8 cellular contexts compared by ENCODE assay signal in the genomic region with DNA sequence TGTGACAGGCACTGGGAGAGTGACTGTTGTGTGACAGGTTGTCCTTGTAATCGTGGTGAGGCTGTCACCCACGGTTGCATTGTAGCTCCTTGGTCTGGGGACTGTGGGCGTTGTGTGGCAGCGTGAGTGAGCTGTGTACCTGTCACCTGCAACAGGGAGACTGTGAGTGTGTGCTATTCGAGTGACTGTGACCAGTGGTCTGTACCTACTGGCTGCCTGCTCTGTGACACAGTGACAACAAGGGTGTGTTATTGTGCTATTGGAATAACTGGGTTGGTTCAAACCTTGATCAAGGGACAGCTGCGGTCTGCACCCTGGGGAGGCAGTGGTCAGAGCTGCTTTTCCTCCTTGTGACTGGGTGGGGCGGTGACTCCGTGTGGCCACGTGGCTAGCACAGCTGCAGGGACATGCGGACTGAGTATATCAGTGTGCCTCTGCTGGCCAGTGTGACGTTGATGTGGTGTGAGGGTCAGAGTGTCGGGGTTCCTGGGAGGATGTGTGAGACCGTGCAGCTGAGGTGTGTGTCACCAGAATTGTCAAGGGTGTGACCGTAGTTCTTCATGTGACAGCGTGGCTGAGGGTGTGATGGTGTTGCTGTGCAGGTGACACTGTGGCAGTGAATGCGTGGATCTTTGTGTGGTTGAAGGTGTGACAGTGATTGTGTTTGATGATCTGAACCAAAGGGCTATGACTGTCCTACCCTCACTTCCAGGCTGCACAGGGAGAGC. TPM values are rescaled to one million over a fixed set of nuclear protein-coding genes. Genes with fewer than 3 reads are reported as not detected.
DNase-seq lines count a peak whose midpoint lies in the region; ATAC-seq and TF ChIP-seq lines count a peak whose summit lies in the region.

No MANE protein-coding gene starts in this region.

- peak overlapping the region in 2 of 3 donors; percentile 11 to 83 for H3K27ac Mint-ChIP-seq in CD4-positive, CD25-positive, alpha-beta regulatory T cell
- peak overlapping the region; percentile 15 for H3K27ac Mint-ChIP-seq in endothelial cell (ENCODE audit: unreplicated experiment)

- no peak for TF ChIP-seq CTCF in endothelial cell (IDR thresholded peaks at IDR 0.05; ENCODE audit: unreplicated experiment)

- H3K27me3 ChIP-seq in CD4-positive, CD25-positive, alpha-beta regulatory T cell (ENCODE audit: control insufficient read depth, insufficient read depth, low read length), result no peaks in the 10 kb centered on the region

- H3K4me3 Mint-ChIP-seq in CD4-positive, CD25-positive, alpha-beta regulatory T cell, result peak overlapping the region in 1 of 4 donors; percentile 38
- H3K4me3 Mint-ChIP-seq in endothelial cell (ENCODE audit: unreplicated experiment), result peak overlapping the region; percentile 22

- peaks cover 0 to 2% (median 0%) of the 10 kb centered on the region in 4 donors for H3K4me1 Mint-ChIP-seq in CD4-positive, CD25-positive, alpha-beta regulatory T cell
- H3K4me1 Mint-ChIP-seq in endothelial cell (ENCODE audit: unreplicated experiment), result peaks cover 5% of the 10 kb centered on the region

- H3K9me3 ChIP-seq in CD4-positive, CD25-positive, alpha-beta regulatory T cell (ENCODE audit: control insufficient read depth in 2 of 2, low read length in 2 of 2), result no peaks in the 10 kb centered on the region

- H3K36me3 Mint-ChIP-seq in CD4-positive, CD25-positive, alpha-beta regulatory T cell, result no peaks in the 10 kb centered on the region
- H3K36me3 Mint-ChIP-seq in endothelial cell (ENCODE audit: low read depth, unreplicated experiment), result no peaks in the 10 kb centered on the region

- ATAC-seq in CD4-positive, CD25-positive, alpha-beta regulatory T cell (ENCODE audit: low read depth in 2 of 2), result no peak

- H3K9me3 Mint-ChIP-seq in CD4-positive, CD25-positive, alpha-beta regulatory T cell, result no peaks in the 10 kb centered on the region
- no peaks in the 10 kb centered on the region for H3K9me3 Mint-ChIP-seq in endothelial cell (ENCODE audit: unreplicated experiment)

- no peak for DNase-seq in CD4-positive, CD25-positive, alpha-beta regulatory T cell
- DNase-seq in LoVo (ENCODE audit: low spot score) (peak; percentile 83), endothelial cell (ENCODE audit: low spot score) (no peak), nucleus accumbens (lab: John Stamatoyannopoulos, UW) (peak in 53 of 56 donors; percentile 40 to 92 (median 80)), AML-193 (lab: John Stamatoyannopoulos, UW) (no peak), SIG-M5 treated with dmso at 0.1 percent for 504 hours (lab: John Stamatoyannopoulos, UW; ENCODE audit: unreplicated experiment) (no peak), NCI-H226 (no peak), GDM1 (lab: John Stamatoyannopoulos, UW) (no peak)

- no peak overlapping the region for H3K4me3 ChIP-seq in CD4-positive, CD25-positive, alpha-beta regulatory T cell (ENCODE audit: low read depth, low read length)

- H3K27me3 Mint-ChIP-seq in CD4-positive, CD25-positive, alpha-beta regulatory T cell, result peaks cover 9% of the 10 kb centered on the region
- peaks cover 7% of the 10 kb centered on the region for H3K27me3 Mint-ChIP-seq in endothelial cell (ENCODE audit: unreplicated experiment)

- no peak overlapping the region for H3K27ac ChIP-seq in CD4-positive, CD25-positive, alpha-beta regulatory T cell (ENCODE audit: insufficient read depth, low read length, poor library complexity, severe bottlenecking)

- no peaks in the 10 kb centered on the region for H3K36me3 ChIP-seq in CD4-positive, CD25-positive, alpha-beta regulatory T cell (ENCODE audit: control insufficient read depth, insufficient read depth, low read length)

- peaks cover 12% of the 10 kb centered on the region for H3K4me1 ChIP-seq in CD4-positive, CD25-positive, alpha-beta regulatory T cell (ENCODE audit: control insufficient read depth, insufficient read depth, low read length, poor library complexity, severe bottlenecking)

RNA-seq across cellular contexts. Expression of a gene that starts 10.1 kb away (rescaled TPM):
- total RNA-seq in CD4-positive, CD25-positive, alpha-beta regulatory T cell, result 1.2 TPM
- under 1 TPM in 1 of 4 donors, not detected in 3; 0.15 TPM for polyA plus RNA-seq in CD4-positive, CD25-positive, alpha-beta regulatory T cell
- total RNA-seq in endothelial cell (ENCODE audit: unreplicated experiment), result 9.9 TPM

RNA-seq across cellular contexts. Expression of a gene that starts 15.8 kb away (rescaled TPM):
- not detected for total RNA-seq in CD4-positive, CD25-positive, alpha-beta regulatory T cell
- not detected for polyA plus RNA-seq in CD4-positive, CD25-positive, alpha-beta regulatory T cell
- total RNA-seq in endothelial cell (ENCODE audit: unreplicated experiment), result 0.69 TPM

RNA-seq across cellular contexts. Expression of a gene that starts 28.2 kb away (rescaled TPM):
- 7.4 TPM for total RNA-seq in CD4-positive, CD25-positive, alpha-beta regulatory T cell
- polyA plus RNA-seq in CD4-positive, CD25-positive, alpha-beta regulatory T cell, result 10 to 100 TPM; 57.2 to 71.9 (median 66.6) TPM
- total RNA-seq in endothelial cell (ENCODE audit: unreplicated experiment), result 20.8 TPM

RNA-seq across cellular contexts. Expression of a gene that starts 39.6 kb away (rescaled TPM):
- total RNA-seq in CD4-positive, CD25-positive, alpha-beta regulatory T cell, result 80.9 TPM
- polyA plus RNA-seq in CD4-positive, CD25-positive, alpha-beta regulatory T cell, result 10 to 100 TPM; 73.8 to 85.0 (median 78.1) TPM
- 44.7 TPM for total RNA-seq in endothelial cell (ENCODE audit: unreplicated experiment)

RNA-seq across cellular contexts. Expression of a gene that starts 46.8 kb away (rescaled TPM):
- 484 TPM for total RNA-seq in CD4-positive, CD25-positive, alpha-beta regulatory T cell
- polyA plus RNA-seq in CD4-positive, CD25-positive, alpha-beta regulatory T cell, result 100 to 1,000 TPM; 113 to 172 (median 149) TPM
- 963 TPM for total RNA-seq in endothelial cell (ENCODE audit: unreplicated experiment)

Comparison
In these comparisons a context has a peak if more than half of its experiments do, and no peak if none do; other contexts are left out.
1. DNase-seq: peak in LoVo (single experiment) and nucleus accumbens (53 of 56); none in CD4-positive, CD25-positive, alpha-beta regulatory T cell (0 of 3), endothelial cell (single experiment), AML-193 (0 of 2), SIG-M5 treated with dmso at 0.1 percent for 504 hours (single experiment), NCI-H226 (single experiment) and GDM1 (single experiment).